ENCODE assay signal across 21 cellular contexts in the genomic region with DNA sequence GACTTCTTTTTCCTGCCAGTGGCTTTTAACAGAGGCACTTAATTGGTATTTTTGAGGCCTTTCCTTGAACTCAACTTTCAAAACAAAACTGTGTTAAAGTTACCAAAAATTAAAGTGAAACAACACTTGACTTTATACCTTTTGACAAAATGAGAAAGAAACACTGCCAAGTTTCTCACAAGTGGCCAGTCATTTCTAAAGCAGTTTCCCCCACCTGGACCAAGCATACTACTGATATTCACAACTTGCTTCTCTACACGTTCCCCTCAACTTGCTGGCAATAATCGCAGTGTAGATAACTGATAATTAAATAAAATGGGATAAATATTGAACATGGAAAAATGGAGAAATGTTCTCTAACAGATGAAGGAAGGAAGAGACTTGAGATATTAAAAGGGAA.
"Had no signal": no experiment of that assay in that cellular context is flagged by ENCODE, and none has a peak within 500 bp of the region (broad histone marks: within the 10 kb centered on the region; RNA-seq: fewer than 3 reads in every experiment).

No MANE protein-coding gene starts in this region.

- H3K36me3 ChIP-seq: colonic mucosa, neutrophil, right lobe of liver had no signal

- H3K4me1 Mint-ChIP-seq: naive B cell; stimulated activated naive B cell treated with anti-CD40 and anti-IgM and Interleukin-4, amounts not matched to agents 10 μg/mL and 1 μg/mL and 100 μg/mL, for 72 hours; stimulated activated naive CD8-positive, alpha-beta T cell treated with anti-CD3 and anti-CD28 coated beads, Interleukin-15, amount 100 ng/mL, for 72 hours had no signal

- H3K4me2 ChIP-seq: hepatocyte had no signal

- H3K4me3 ChIP-seq: colonic mucosa, hepatocyte, lung, psoas muscle, right lobe of liver had no signal

- ATAC-seq: foreskin keratinocyte; left cardiac atrium; left ventricle myocardium superior; psoas muscle; right lobe of liver; stimulated activated naive B cell treated with anti-CD40 and anti-IgM and Interleukin-4, amounts not matched to agents 10 μg/mL and 1 μg/mL and 100 μg/mL, for 72 hours; stimulated activated naive CD8-positive, alpha-beta T cell treated with anti-CD3 and anti-CD28 coated beads, Interleukin-15, amount 100 ng/mL, for 72 hours had no signal

- DNase-seq: colonic mucosa; dermis blood vessel endothelial cell; foreskin keratinocyte; head of caudate nucleus; kidney; left cardiac atrium; left ventricle myocardium superior; mesenchymal stem cell; midbrain; naive B cell; psoas muscle; retina; right lobe of liver; stimulated activated CD4-positive, alpha-beta T cell treated with anti-CD3 and anti-CD28 coated beads, Interleukin-4, amount 100 ng/mL, for 1 hour; stimulated activated naive B cell treated with anti-CD40 and anti-IgM and Interleukin-4, amounts not matched to agents 10 μg/mL and 1 μg/mL and 100 μg/mL, for 72 hours; stimulated activated naive CD8-positive, alpha-beta T cell treated with anti-CD3 and anti-CD28 coated beads, Interleukin-15, amount 100 ng/mL, for 72 hours; substantia nigra; trophoblast cell had no signal

- H2AFZ ChIP-seq: hepatocyte had no signal

- H3K9me3 Mint-ChIP-seq: stimulated activated naive B cell treated with anti-CD40 and anti-IgM and Interleukin-4, amounts not matched to agents 10 μg/mL and 1 μg/mL and 100 μg/mL, for 72 hours had no signal

- H3K79me2 ChIP-seq: hepatocyte had no signal

- H3K36me3 Mint-ChIP-seq: naive B cell had no signal

- H3K27ac ChIP-seq: colonic mucosa, foreskin keratinocyte, hepatocyte, neutrophil, psoas muscle, right lobe of liver had no signal

- H3K4me3 Mint-ChIP-seq: naive B cell; stimulated activated naive B cell treated with anti-CD40 and anti-IgM and Interleukin-4, amounts not matched to agents 10 μg/mL and 1 μg/mL and 100 μg/mL, for 72 hours; stimulated activated naive CD8-positive, alpha-beta T cell treated with anti-CD3 and anti-CD28 coated beads, Interleukin-15, amount 100 ng/mL, for 72 hours had no signal

- H3K27ac Mint-ChIP-seq: stimulated activated naive B cell treated with anti-CD40 and anti-IgM and Interleukin-4, amounts not matched to agents 10 μg/mL and 1 μg/mL and 100 μg/mL, for 72 hours; stimulated activated naive CD8-positive, alpha-beta T cell treated with anti-CD3 and anti-CD28 coated beads, Interleukin-15, amount 100 ng/mL, for 72 hours had no signal

- H3K9me3 ChIP-seq: colonic mucosa, neutrophil, psoas muscle, right lobe of liver had no signal

- H3K27me3 ChIP-seq: colonic mucosa, foreskin keratinocyte, hepatocyte, right lobe of liver had no signal

- H3K4me1 ChIP-seq: colonic mucosa, foreskin keratinocyte, psoas muscle, right lobe of liver had no signal
